ENCODE assay signal across 8 cellular contexts in the genomic region with DNA sequence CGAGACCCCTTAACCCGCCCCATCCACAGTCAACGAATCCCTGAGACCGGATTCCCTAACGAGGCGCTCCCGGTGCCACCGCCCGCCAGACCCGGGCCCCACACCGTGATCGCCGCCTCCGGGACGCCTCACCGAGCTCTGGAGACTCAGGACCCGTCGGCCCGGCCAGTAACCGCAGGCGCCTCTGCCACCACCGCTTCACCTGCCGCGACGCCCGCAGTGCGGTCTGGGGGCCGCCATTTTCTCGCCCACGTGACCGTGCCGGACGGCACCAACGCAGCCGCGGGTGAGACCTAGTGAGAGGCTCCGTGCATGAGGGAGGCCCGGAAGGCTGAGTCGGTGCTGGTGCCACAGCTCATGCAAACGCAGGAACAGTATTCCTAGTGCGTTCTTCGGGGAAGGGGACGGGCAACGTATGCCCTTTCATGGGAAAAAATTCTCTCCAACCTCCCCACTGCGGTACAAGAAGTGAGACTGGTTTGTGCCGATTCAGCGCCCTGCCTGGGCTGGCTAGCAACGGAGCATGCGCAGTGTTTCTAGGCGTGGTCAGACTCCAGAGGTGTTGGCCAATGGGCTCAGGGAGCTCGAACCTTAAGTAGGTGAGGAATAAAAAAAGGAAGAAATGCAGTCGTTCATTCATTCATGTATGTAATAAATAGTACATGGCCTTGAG. TPM values are rescaled to one million over a fixed set of nuclear protein-coding genes. Genes with fewer than 3 reads are reported as not detected.
DNase-seq lines count a peak whose midpoint lies in the region; ATAC-seq and TF ChIP-seq lines count a peak whose summit lies in the region.

Gene DOHH (minus strand): TSS at position 246 of the 673 bp plus-strand sequence. CDS start 3,860 bp downstream, outside the sequence.

- H3K9me3 ChIP-seq in right atrium auricular region (no peaks in the 10 kb centered on the region), psoas muscle (no peaks in the 10 kb centered on the region), uterus (no peaks in the 10 kb centered on the region)

- DNase-seq in NCI-H187 (lab: John Stamatoyannopoulos, UW) (peak; percentile 96 to 98), T-helper 2 cell (peak; percentile 71 to 98 (median 92)), right atrium auricular region (ENCODE audit: low spot score) (peak; percentile 95), psoas muscle (peak; percentile 95 to 98), uterus (peak; percentile 94 to 96)

- 0 to 1% (median 0%) methylated on average over 43 to 52 of the region's 52 CpGs for WGBS in psoas muscle, 3 donors

- ATAC-seq in HG02885 (IDR thresholded peaks at IDR 0.05; ENCODE audit: poor library complexity, unreplicated experiment) (peak; percentile 84), psoas muscle (peak; percentile 95 to 98 (median 96))

- peaks cover 10% of the 10 kb centered on the region for H3K36me3 ChIP-seq in right atrium auricular region
- H3K36me3 ChIP-seq in psoas muscle (ENCODE audit: insufficient read depth in 1 of 2, low read depth in 1 of 2) = peaks cover 0 to 19% of the 10 kb centered on the region in 2 donors
- H3K36me3 ChIP-seq in uterus = no peaks in the 10 kb centered on the region

- TF ChIP-seq CTCF in right atrium auricular region (IDR thresholded peaks at IDR 0.05) = no peak
- no peak for TF ChIP-seq CTCF in psoas muscle (IDR thresholded peaks at IDR 0.05)
- TF ChIP-seq CTCF in uterus (IDR thresholded peaks at IDR 0.05) = peak in 2 of 4 experiments; percentile 19 to 25

- intact Hi-C loops in psoas muscle (cut with DNase I) (no loop called here), uterus (cut with DNase I; ENCODE audit: low total_unique reads) (no loop called here)

- no peaks in the 10 kb centered on the region for H3K27me3 ChIP-seq in right atrium auricular region
- H3K27me3 ChIP-seq in psoas muscle (ENCODE audit: insufficient read depth in 3 of 3, low read length in 2 of 3) = no peaks in the 10 kb centered on the region
- no peaks in the 10 kb centered on the region for H3K27me3 ChIP-seq in uterus

- TF ChIP-seq POLR2A in GM15510 (IDR thresholded peaks at IDR 0.05; ENCODE audit: borderline replicate concordance, extremely low read depth, insufficient read length) = peak; percentile 82
- TF ChIP-seq POLR2A in uterus (IDR thresholded peaks at IDR 0.05) = peak; percentile 18 to 53

- peak within 1 kb of the TSS; percentile 73 to 85 for H3K4me3 ChIP-seq in right atrium auricular region
- peak within 1 kb of the TSS; percentile 96 for H3K4me3 ChIP-seq in psoas muscle
- H3K4me3 ChIP-seq in uterus = peak within 1 kb of the TSS; percentile 74 to 75

- peak within 1 kb of the TSS; percentile 100 for H3K27ac ChIP-seq in angular gyrus (ENCODE audit: low read depth, low read length)
- peak within 1 kb of the TSS; percentile 88 to 89 for H3K27ac ChIP-seq in right atrium auricular region
- peak within 1 kb of the TSS; percentile 95 for H3K27ac ChIP-seq in psoas muscle
- peak within 1 kb of the TSS; percentile 87 to 88 for H3K27ac ChIP-seq in uterus

- H3K4me1 ChIP-seq in right atrium auricular region = peaks cover 0 to 17% of the 10 kb centered on the region in 2 donors
- peaks cover 21% of the 10 kb centered on the region for H3K4me1 ChIP-seq in psoas muscle
- peaks cover 0 to 6% of the 10 kb centered on the region in 2 donors for H3K4me1 ChIP-seq in uterus

RNA-seq across cellular contexts. Expression of gene DOHH, which starts in this region (rescaled TPM):
- 10 to 100 TPM; 14.1 to 18.4 TPM for total RNA-seq in right atrium auricular region
- 10 to 100 TPM; 11.5 to 21.8 (median 17.1) TPM for total RNA-seq in psoas muscle
- 10 to 100 TPM; 22.3 to 54.3 (median 45.3) TPM for polyA plus RNA-seq in psoas muscle
- 10 to 100 TPM in 1 of 4 donors, 1 to 10 TPM in 3; 1.2 to 10.4 (median 4.7) TPM for total RNA-seq in uterus

Comparison
In these comparisons a context has a peak if more than half of its experiments do, and no peak if none do; other contexts are left out.
1. Peak in every context shown above with its lines: DNase-seq, ATAC-seq, H3K4me3 ChIP-seq and H3K27ac ChIP-seq.